ENCODE assay signal across 29 cellular contexts in genomic region chr9:33146298-33146697, GRCh38. TPM values are rescaled to one million over a fixed set of nuclear protein-coding genes. Genes with fewer than 3 reads are reported as not detected.
DNase-seq lines count a peak whose midpoint lies in the region; ATAC-seq, FAIRE-seq and TF ChIP-seq lines count a peak whose summit lies in the region.
"Had no signal": no experiment of that assay in that cellular context is flagged by ENCODE, and none has a peak within 500 bp of the region (broad histone marks: within the 10 kb centered on the region; RNA-seq: fewer than 3 reads in every experiment).

No MANE protein-coding gene starts in this region.

- peak overlapping the region; percentile 9 for H3K27ac Mint-ChIP-seq in activated CD8-positive, alpha-beta T cell treated with anti-CD3 and anti-CD28 coated beads for 36 hours
- H3K27ac Mint-ChIP-seq in activated CD8-positive, alpha-beta T cell treated with anti-CD3 and anti-CD28 coated beads, Interleukin-2, amount 10 ng/mL, durations not matched to agents 7 days and 5 days = no peak overlapping the region
- peak overlapping the region; percentile 73 for H3K27ac Mint-ChIP-seq in activated B cell treated with CpG ODN at 0.5 μM for 24 hours
- H3K27ac Mint-ChIP-seq in nephron progenitor cell = peak overlapping the region; percentile 83
- peak overlapping the region; percentile 33 for H3K27ac Mint-ChIP-seq in stimulated activated memory B cell treated with anti-CD40 and anti-IgM and Interleukin-4, amounts not matched to agents 10 μg/mL and 1 μg/mL and 100 μg/mL, for 72 hours

- POLR2A ChIA-PET in activated CD8-positive, alpha-beta T cell treated with anti-CD3 and anti-CD28 coated beads for 36 hours (lab: Charles Lee) = interaction anchor here (1.7 kb wide), 1 partner anchor 9 kb away, joined by 4 read pairs; no protein-coding TSS in a partner anchor
- POLR2A ChIA-PET in activated CD8-positive, alpha-beta T cell treated with anti-CD3 and anti-CD28 coated beads, Interleukin-2, amount 10 ng/mL, durations not matched to agents 7 days and 5 days (lab: Charles Lee) = interaction anchor here (0.5 kb wide), 1 partner anchor 10 kb away, joined by 3 read pairs; no protein-coding TSS in a partner anchor
- POLR2A ChIA-PET in activated B cell treated with CpG ODN at 0.5 μM for 24 hours (lab: Charles Lee) = interaction anchor here (1.1 to 19.6 kb wide), 3 partner anchors 11 to 19 kb away, joined by 3 to 593 read pairs (median 291); partner anchors contain the start of gene B4GALT1

- ATAC-seq in activated CD8-positive, alpha-beta T cell treated with anti-CD3 and anti-CD28 coated beads for 36 hours = no peak
- ATAC-seq in activated CD8-positive, alpha-beta T cell treated with anti-CD3 and anti-CD28 coated beads, Interleukin-2, amount 10 ng/mL, durations not matched to agents 7 days and 5 days = no peak
- ATAC-seq in activated B cell treated with CpG ODN at 0.5 μM for 24 hours (ENCODE audit: low read depth) = no peak
- ATAC-seq in stimulated activated memory B cell treated with anti-CD40 and anti-IgM and Interleukin-4, amounts not matched to agents 10 μg/mL and 1 μg/mL and 100 μg/mL, for 72 hours = no peak
- ATAC-seq: pancreas had no signal

- peaks cover 75% of the 10 kb centered on the region for H3K4me1 Mint-ChIP-seq in activated CD8-positive, alpha-beta T cell treated with anti-CD3 and anti-CD28 coated beads for 36 hours (ENCODE audit: low read depth)
- peaks cover 68% of the 10 kb centered on the region for H3K4me1 Mint-ChIP-seq in activated CD8-positive, alpha-beta T cell treated with anti-CD3 and anti-CD28 coated beads, Interleukin-2, amount 10 ng/mL, durations not matched to agents 7 days and 5 days (ENCODE audit: low read depth)
- H3K4me1 Mint-ChIP-seq in activated B cell treated with CpG ODN at 0.5 μM for 24 hours = peaks cover 91% of the 10 kb centered on the region
- peaks cover 67% of the 10 kb centered on the region for H3K4me1 Mint-ChIP-seq in nephron progenitor cell
- peaks cover 86% of the 10 kb centered on the region for H3K4me1 Mint-ChIP-seq in stimulated activated memory B cell treated with anti-CD40 and anti-IgM and Interleukin-4, amounts not matched to agents 10 μg/mL and 1 μg/mL and 100 μg/mL, for 72 hours

- peaks cover 24% of the 10 kb centered on the region for H3K36me3 Mint-ChIP-seq in activated CD8-positive, alpha-beta T cell treated with anti-CD3 and anti-CD28 coated beads for 36 hours (ENCODE audit: low read depth)
- peaks cover 14% of the 10 kb centered on the region for H3K36me3 Mint-ChIP-seq in activated CD8-positive, alpha-beta T cell treated with anti-CD3 and anti-CD28 coated beads, Interleukin-2, amount 10 ng/mL, durations not matched to agents 7 days and 5 days (ENCODE audit: low read depth)
- H3K36me3 Mint-ChIP-seq in activated B cell treated with CpG ODN at 0.5 μM for 24 hours (ENCODE audit: low read depth) (peaks cover 31% of the 10 kb centered on the region), nephron progenitor cell (ENCODE audit: low read depth) (no peaks in the 10 kb centered on the region)
- peaks cover 21% of the 10 kb centered on the region for H3K36me3 Mint-ChIP-seq in stimulated activated memory B cell treated with anti-CD40 and anti-IgM and Interleukin-4, amounts not matched to agents 10 μg/mL and 1 μg/mL and 100 μg/mL, for 72 hours
- H3K36me3 Mint-ChIP-seq: activated naive CD4-positive, alpha-beta T cell treated with anti-CD3 and anti-CD28 coated beads, Interleukin-2, amount 50 U/mL, for 24 hours had no signal

- intact Hi-C loops in activated CD8-positive, alpha-beta T cell treated with anti-CD3 and anti-CD28 coated beads for 36 hours (cut with micrococcal nuclease) = no loop called here
- intact Hi-C loops in activated B cell treated with CpG ODN at 0.5 μM for 24 hours (cut with micrococcal nuclease) = no loop called here

- no peaks in the 10 kb centered on the region for H3K9me3 Mint-ChIP-seq in activated CD8-positive, alpha-beta T cell treated with anti-CD3 and anti-CD28 coated beads for 36 hours
- no peaks in the 10 kb centered on the region for H3K9me3 Mint-ChIP-seq in activated CD8-positive, alpha-beta T cell treated with anti-CD3 and anti-CD28 coated beads, Interleukin-2, amount 10 ng/mL, durations not matched to agents 7 days and 5 days (ENCODE audit: insufficient read depth)
- H3K9me3 Mint-ChIP-seq in activated B cell treated with CpG ODN at 0.5 μM for 24 hours (no peaks in the 10 kb centered on the region), nephron progenitor cell (no peaks in the 10 kb centered on the region)
- H3K9me3 Mint-ChIP-seq in stimulated activated memory B cell treated with anti-CD40 and anti-IgM and Interleukin-4, amounts not matched to agents 10 μg/mL and 1 μg/mL and 100 μg/mL, for 72 hours = no peaks in the 10 kb centered on the region
- H3K9me3 Mint-ChIP-seq: activated naive CD4-positive, alpha-beta T cell treated with anti-CD3 and anti-CD28 coated beads, Interleukin-2, amount 50 U/mL, for 24 hours had no signal

- no peak for FAIRE-seq in GM12892 (lab: Jason Lieb, UNC)
- FAIRE-seq in urothelium cell line (lab: Jason Lieb, UNC) = no peak
- FAIRE-seq: A204.1, astrocyte, HTR-8/SVneo, pancreas had no signal

- CTCF ChIA-PET in activated CD8-positive, alpha-beta T cell treated with anti-CD3 and anti-CD28 coated beads for 36 hours (lab: Charles Lee) = no interaction called here
- CTCF ChIA-PET in activated CD8-positive, alpha-beta T cell treated with anti-CD3 and anti-CD28 coated beads, Interleukin-2, amount 10 ng/mL, durations not matched to agents 7 days and 5 days (lab: Charles Lee) = interaction anchor here (0.9 kb wide), 1 partner anchor 13 kb away, joined by 3 read pairs; no protein-coding TSS in a partner anchor
- CTCF ChIA-PET in activated B cell treated with CpG ODN at 0.5 μM for 24 hours (lab: Charles Lee) = no interaction called here

- H3K4me3 Mint-ChIP-seq in activated CD8-positive, alpha-beta T cell treated with anti-CD3 and anti-CD28 coated beads for 36 hours = no peak overlapping the region
- no peak overlapping the region for H3K4me3 Mint-ChIP-seq in activated CD8-positive, alpha-beta T cell treated with anti-CD3 and anti-CD28 coated beads, Interleukin-2, amount 10 ng/mL, durations not matched to agents 7 days and 5 days
- H3K4me3 Mint-ChIP-seq in activated B cell treated with CpG ODN at 0.5 μM for 24 hours = no peak overlapping the region
- no peak overlapping the region for H3K4me3 Mint-ChIP-seq in nephron progenitor cell
- H3K4me3 Mint-ChIP-seq in stimulated activated memory B cell treated with anti-CD40 and anti-IgM and Interleukin-4, amounts not matched to agents 10 μg/mL and 1 μg/mL and 100 μg/mL, for 72 hours = no peak overlapping the region
- H3K4me3 Mint-ChIP-seq: activated naive CD4-positive, alpha-beta T cell treated with anti-CD3 and anti-CD28 coated beads, Interleukin-2, amount 50 U/mL, for 24 hours had no signal

- no peak for DNase-seq in activated CD8-positive, alpha-beta T cell treated with anti-CD3 and anti-CD28 coated beads for 36 hours
- no peak for DNase-seq in activated CD8-positive, alpha-beta T cell treated with anti-CD3 and anti-CD28 coated beads, Interleukin-2, amount 10 ng/mL, durations not matched to agents 7 days and 5 days
- DNase-seq in activated B cell treated with CpG ODN at 0.5 μM for 24 hours (no peak), nephron progenitor cell (no peak), GM12892 (ENCODE audit: insufficient read length) (no peak), urothelium cell line (ENCODE audit: low spot score) (no peak), cortex of kidney (lab: John Stamatoyannopoulos, UW) (no peak)
- DNase-seq: activated CD4-positive, alpha-beta T cell treated with anti-CD3 and anti-CD28 coated beads for 1 hour; AML-193; caudate nucleus; COR-L47; dermis blood vessel endothelial cell; DMS79; GF-D8; KG1; mammary epithelial cell; MM.1S; NCI-H1436; NCI-H510A; NK-92 treated with Interleukin-12 subunit alpha and Interleukin-12 subunit beta, amount 100 ng/mL, for 24 hours; pancreas; PC-9; SIG-M5; stimulated activated CD4-positive, alpha-beta T cell treated with anti-CD3 and anti-CD28 coated beads, Interleukin-15, amount 100 ng/mL, for 24 hours had no signal

- no peaks in the 10 kb centered on the region for H3K27me3 Mint-ChIP-seq in activated CD8-positive, alpha-beta T cell treated with anti-CD3 and anti-CD28 coated beads for 36 hours
- H3K27me3 Mint-ChIP-seq in activated CD8-positive, alpha-beta T cell treated with anti-CD3 and anti-CD28 coated beads, Interleukin-2, amount 10 ng/mL, durations not matched to agents 7 days and 5 days (ENCODE audit: low read depth) = no peaks in the 10 kb centered on the region
- H3K27me3 Mint-ChIP-seq in activated B cell treated with CpG ODN at 0.5 μM for 24 hours = no peaks in the 10 kb centered on the region
- H3K27me3 Mint-ChIP-seq in nephron progenitor cell (ENCODE audit: low read depth, poor library complexity) = peaks cover 2% of the 10 kb centered on the region
- H3K27me3 Mint-ChIP-seq in stimulated activated memory B cell treated with anti-CD40 and anti-IgM and Interleukin-4, amounts not matched to agents 10 μg/mL and 1 μg/mL and 100 μg/mL, for 72 hours = no peaks in the 10 kb centered on the region
- H3K27me3 Mint-ChIP-seq: activated naive CD4-positive, alpha-beta T cell treated with anti-CD3 and anti-CD28 coated beads, Interleukin-2, amount 50 U/mL, for 24 hours had no signal

- no peak for TF ChIP-seq POLR2A in GM12892 (IDR thresholded peaks at IDR 0.05; ENCODE audit: low read depth, low read length)

- TF ChIP-seq CTCF in activated CD8-positive, alpha-beta T cell treated with anti-CD3 and anti-CD28 coated beads for 36 hours (IDR thresholded peaks at IDR 0.05) = no peak
- no peak for TF ChIP-seq CTCF in activated B cell treated with CpG ODN at 0.5 μM for 24 hours (IDR thresholded peaks at IDR 0.05)
- TF ChIP-seq CTCF in nephron progenitor cell (IDR thresholded peaks at IDR 0.05) = no peak

RNA-seq across cellular contexts. Expression of gene B4GALT1, which starts 20.8 kb away (rescaled TPM):
- 10 to 100 TPM; 41.2 to 41.4 TPM for total RNA-seq in activated CD8-positive, alpha-beta T cell treated with anti-CD3 and anti-CD28 coated beads for 36 hours
- total RNA-seq in activated CD8-positive, alpha-beta T cell treated with anti-CD3 and anti-CD28 coated beads, Interleukin-2, amount 10 ng/mL, durations not matched to agents 7 days and 5 days = 10 to 100 TPM; 27.8 to 28.5 TPM
- 111 and 118 TPM in 2 replicates for total RNA-seq in activated B cell treated with CpG ODN at 0.5 μM for 24 hours
- polyA plus RNA-seq in GM12892 (2012; ENCODE audit: missing spikeins) = 33.9 TPM
